In the genomic region with DNA sequence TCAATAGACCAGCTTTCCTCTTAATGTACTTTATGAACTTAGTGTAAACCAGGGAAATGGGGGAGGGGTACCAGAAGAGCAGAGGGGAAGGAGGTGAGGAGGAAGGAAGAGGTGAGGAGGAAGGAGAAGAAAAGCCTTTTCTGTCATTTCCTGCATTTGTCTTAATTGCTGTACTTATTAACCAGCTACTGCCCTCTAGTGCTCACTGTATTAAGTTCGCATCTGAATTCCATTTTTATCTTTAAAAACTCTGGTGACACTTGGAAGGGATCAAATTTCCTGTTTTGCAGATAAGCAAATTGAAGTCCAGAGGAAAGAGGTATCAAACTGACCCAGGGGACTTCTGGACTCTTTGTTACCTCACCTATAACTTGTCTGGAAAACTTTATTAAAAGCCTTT, we compare ENCODE assay signal across 8 cellular contexts. TPM values are rescaled to one million over a fixed set of nuclear protein-coding genes. Genes with fewer than 3 reads are reported as not detected.
A peak's percentile ranks its signal among the peaks of the same experiment; 100 is the strongest.
DNase-seq lines count a peak whose midpoint lies in the region; ATAC-seq and TF ChIP-seq lines count a peak whose summit lies in the region.

No MANE protein-coding gene starts in this region.

- CTCF ChIA-PET in activated CD4-positive, alpha-beta T cell treated with anti-CD3 and anti-CD28 coated beads for 36 hours (lab: Charles Lee), result interaction anchor here (0.6 to 4.2 kb wide), 45 partner anchors 10 to 1391 kb away, joined by 3 to 43 read pairs (median 3); a partner anchor contains a TSS

- H3K27me3 ChIP-seq in Peyer's patch, result no peaks in the 10 kb centered on the region

- peak overlapping the region; percentile 44 for H3K27ac Mint-ChIP-seq in activated CD4-positive, alpha-beta T cell treated with anti-CD3 and anti-CD28 coated beads for 36 hours
- H3K27ac Mint-ChIP-seq in effector memory CD8-positive, alpha-beta T cell, result peak overlapping the region in 1 of 2 donors; percentile 47

- H3K4me1 ChIP-seq in Peyer's patch, result peaks cover 0 to 16% (median 0%) of the 10 kb centered on the region in 4 donors

- no peaks in the 10 kb centered on the region for H3K27me3 Mint-ChIP-seq in activated CD4-positive, alpha-beta T cell treated with anti-CD3 and anti-CD28 coated beads for 36 hours
- peaks cover 24 to 30% of the 10 kb centered on the region in 2 donors for H3K27me3 Mint-ChIP-seq in effector memory CD8-positive, alpha-beta T cell

- no peak overlapping the region for H3K4me3 ChIP-seq in Peyer's patch

- peaks cover 9% of the 10 kb centered on the region for H3K4me1 Mint-ChIP-seq in activated CD4-positive, alpha-beta T cell treated with anti-CD3 and anti-CD28 coated beads for 36 hours
- peaks cover 6 to 7% of the 10 kb centered on the region in 2 donors for H3K4me1 Mint-ChIP-seq in effector memory CD8-positive, alpha-beta T cell (ENCODE audit: low read depth in 2 of 2)

- H3K9me3 ChIP-seq in Peyer's patch, result no peaks in the 10 kb centered on the region

- H3K9me3 Mint-ChIP-seq in activated CD4-positive, alpha-beta T cell treated with anti-CD3 and anti-CD28 coated beads for 36 hours (ENCODE audit: low read depth), result no peaks in the 10 kb centered on the region
- no peaks in the 10 kb centered on the region for H3K9me3 Mint-ChIP-seq in effector memory CD8-positive, alpha-beta T cell

- H3K27ac ChIP-seq in Peyer's patch, result no peak overlapping the region

- peak; percentile 64 for ATAC-seq in activated CD4-positive, alpha-beta T cell treated with anti-CD3 and anti-CD28 coated beads for 36 hours
- peak; percentile 61 for ATAC-seq in effector memory CD8-positive, alpha-beta T cell (replicated peaks)
- no peak for ATAC-seq in GM19467 (IDR thresholded peaks at IDR 0.05; ENCODE audit: unreplicated experiment)
- ATAC-seq in GM18520 (IDR thresholded peaks at IDR 0.05; ENCODE audit: unreplicated experiment), result no peak

- H3K36me3 ChIP-seq in Peyer's patch, result peaks cover 0 to 9% (median 0%) of the 10 kb centered on the region in 3 donors

- DNase-seq in activated CD4-positive, alpha-beta T cell treated with anti-CD3 and anti-CD28 coated beads for 36 hours, result no peak
- no peak for DNase-seq in activated CD4-positive, alpha-beta T cell treated with anti-CD3 and anti-CD28 coated beads, Interleukin-2, amount 50 U/mL, for 4 hours
- DNase-seq in Kasumi-1 (lab: John Stamatoyannopoulos, UW) (peak; percentile 46 to 81), Peyer's patch (no peak), midbrain (lab: John Stamatoyannopoulos, UW) (peak; percentile 63)
- peak; percentile 2 to 30 (median 8) for DNase-seq in effector memory CD8-positive, alpha-beta T cell

- H3K4me3 Mint-ChIP-seq in activated CD4-positive, alpha-beta T cell treated with anti-CD3 and anti-CD28 coated beads for 36 hours, result no peak overlapping the region
- H3K4me3 Mint-ChIP-seq in effector memory CD8-positive, alpha-beta T cell, result no peak overlapping the region

- TF ChIP-seq CTCF in Peyer's patch (IDR thresholded peaks at IDR 0.05), result peak in 5 of 6 experiments; percentile 45 to 82 (median 77)

- intact Hi-C loops in activated CD4-positive, alpha-beta T cell treated with anti-CD3 and anti-CD28 coated beads for 36 hours (cut with DNase I, micrococcal nuclease), result loop anchor here in 1 of 2 experiments (1.0 to 5.0 kb wide), 5 partner anchors 246 to 826 kb away; no protein-coding TSS in a partner anchor

- no peak for TF ChIP-seq POLR2A in Peyer's patch (IDR thresholded peaks at IDR 0.05)

- POLR2A ChIA-PET in activated CD4-positive, alpha-beta T cell treated with anti-CD3 and anti-CD28 coated beads for 36 hours (lab: Charles Lee), result interaction anchor here (0.9 kb wide), 1 partner anchor 30 kb away, joined by 4 read pairs; no protein-coding TSS in a partner anchor

- no peaks in the 10 kb centered on the region for H3K36me3 Mint-ChIP-seq in activated CD4-positive, alpha-beta T cell treated with anti-CD3 and anti-CD28 coated beads for 36 hours (ENCODE audit: low read depth)
- H3K36me3 Mint-ChIP-seq in effector memory CD8-positive, alpha-beta T cell (ENCODE audit: insufficient read depth), result no peaks in the 10 kb centered on the region

RNA-seq across cellular contexts. Expression of a gene that starts 22.2 kb away (rescaled TPM):
- total RNA-seq in activated CD4-positive, alpha-beta T cell treated with anti-CD3 and anti-CD28 coated beads for 36 hours, result 1 to 10 TPM; 2.2 to 2.5 TPM
- total RNA-seq in Peyer's patch, result 10 to 100 TPM in 3 of 4 donors, not detected in 1; 10.8 to 24.0 (median 15.1) TPM

RNA-seq across cellular contexts. Expression of a gene that starts 29.1 kb away (rescaled TPM):
- total RNA-seq in activated CD4-positive, alpha-beta T cell treated with anti-CD3 and anti-CD28 coated beads for 36 hours, result 10 to 100 TPM; 41.8 to 45.0 TPM
- total RNA-seq in Peyer's patch, result 10 to 100 TPM in 3 of 4 donors, 1 to 10 TPM in 1; 8.3 to 22.7 (median 15.3) TPM

Comparison
In these comparisons a context has a peak if more than half of its experiments do, and no peak if none do; other contexts are left out.
1. ATAC-seq: peak in activated CD4-positive, alpha-beta T cell treated with anti-CD3 and anti-CD28 coated beads for 36 hours (single experiment) and effector memory CD8-positive, alpha-beta T cell (single experiment); none in GM19467 (single experiment) and GM18520 (single experiment).
2. DNase-seq: peak in Kasumi-1 (2 of 2), effector memory CD8-positive, alpha-beta T cell (3 of 3) and midbrain (single experiment); none in activated CD4-positive, alpha-beta T cell treated with anti-CD3 and anti-CD28 coated beads for 36 hours (single experiment), activated CD4-positive, alpha-beta T cell treated with anti-CD3 and anti-CD28 coated beads, Interleukin-2, amount 50 U/mL, for 4 hours (0 of 2) and Peyer's patch (0 of 3).